In genomic region chr17:82346342-82347300, GRCh38 we compare ENCODE assay signal across 1 cellular context.
A peak's percentile ranks its signal among the peaks of the same experiment; 100 is the strongest.
TF ChIP-seq lines count a peak whose summit lies in the region.

No MANE protein-coding gene starts in this region.

TF ChIP-seq in HepG2, 621 proteins besides CTCF, POLR2A, EP300 and RAD21 (continued from another document):
- TF ChIP-seq ZBTB2 (CRISPR knock-in tag; IDR thresholded peaks at IDR 0.05; ENCODE audit: low read depth) (0 out of 2 replicates have a peak, but pooled peaks have one; percentile 44), RXRB (CRISPR knock-in tag; IDR thresholded peaks at IDR 0.05; ENCODE audit: borderline replicate concordance) (peak; percentile 99), RBM39 (IDR thresholded peaks at IDR 0.05; ENCODE audit: low read depth, low read length, poor library complexity, severe bottlenecking) (peak; percentile 3), ZNF776 (CRISPR knock-in tag; IDR thresholded peaks at IDR 0.05) (0 out of 2 replicates have a peak, but pooled peaks have one; percentile 73), GPN1 (CRISPR knock-in tag; IDR thresholded peaks at IDR 0.05; ENCODE audit: borderline replicate concordance) (0 out of 2 replicates have a peak, but pooled peaks have one; percentile 60)
